1 cellular context compared by ENCODE assay signal in the genomic region with DNA sequence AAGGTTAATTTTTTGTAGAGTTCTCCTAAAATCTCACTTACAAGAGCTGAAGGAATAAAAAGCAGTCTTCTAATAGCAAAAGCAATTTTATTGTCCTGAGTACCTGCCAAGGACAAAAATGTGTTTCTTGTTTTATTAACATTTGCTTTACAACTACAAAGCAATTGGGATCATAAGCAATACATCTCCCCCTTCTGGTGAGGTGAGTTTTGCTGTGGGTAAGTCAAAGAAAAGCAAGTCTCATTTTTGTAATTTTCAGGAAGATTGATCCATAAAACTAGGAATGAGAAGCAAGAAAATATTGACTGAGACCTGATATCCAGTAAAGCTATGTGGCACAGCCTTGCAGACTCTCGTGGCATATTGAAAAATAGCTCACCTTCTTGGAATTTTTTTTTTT.
TF ChIP-seq lines count a peak whose summit lies in the region.

No MANE protein-coding gene starts in this region.

TF ChIP-seq in Ishikawa, 13 proteins besides CTCF, POLR2A, EP300 and RAD21 (continued from another document):
- TF ChIP-seq, protein P1, sequence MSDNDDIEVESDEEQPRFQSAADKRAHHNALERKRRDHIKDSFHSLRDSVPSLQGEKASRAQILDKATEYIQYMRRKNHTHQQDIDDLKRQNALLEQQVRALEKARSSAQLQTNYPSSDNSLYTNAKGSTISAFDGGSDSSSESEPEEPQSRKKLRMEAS (IDR thresholded peaks at IDR 0.05): no peak
- TF ChIP-seq NFIC (IDR thresholded peaks at IDR 0.05): no peak
- no peak for TF ChIP-seq CEBPB (IDR thresholded peaks at IDR 0.05)
- TF ChIP-seq, protein P2, sequence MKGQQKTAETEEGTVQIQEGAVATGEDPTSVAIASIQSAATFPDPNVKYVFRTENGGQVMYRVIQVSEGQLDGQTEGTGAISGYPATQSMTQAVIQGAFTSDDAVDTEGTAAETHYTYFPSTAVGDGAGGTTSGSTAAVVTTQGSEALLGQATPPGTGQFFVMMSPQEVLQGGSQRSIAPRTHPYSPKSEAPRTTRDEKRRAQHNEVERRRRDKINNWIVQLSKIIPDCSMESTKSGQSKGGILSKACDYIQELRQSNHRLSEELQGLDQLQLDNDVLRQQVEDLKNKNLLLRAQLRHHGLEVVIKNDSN (IDR thresholded peaks at IDR 0.05): no peak
